ENCODE assay signal across 8 cellular contexts in the genomic region with DNA sequence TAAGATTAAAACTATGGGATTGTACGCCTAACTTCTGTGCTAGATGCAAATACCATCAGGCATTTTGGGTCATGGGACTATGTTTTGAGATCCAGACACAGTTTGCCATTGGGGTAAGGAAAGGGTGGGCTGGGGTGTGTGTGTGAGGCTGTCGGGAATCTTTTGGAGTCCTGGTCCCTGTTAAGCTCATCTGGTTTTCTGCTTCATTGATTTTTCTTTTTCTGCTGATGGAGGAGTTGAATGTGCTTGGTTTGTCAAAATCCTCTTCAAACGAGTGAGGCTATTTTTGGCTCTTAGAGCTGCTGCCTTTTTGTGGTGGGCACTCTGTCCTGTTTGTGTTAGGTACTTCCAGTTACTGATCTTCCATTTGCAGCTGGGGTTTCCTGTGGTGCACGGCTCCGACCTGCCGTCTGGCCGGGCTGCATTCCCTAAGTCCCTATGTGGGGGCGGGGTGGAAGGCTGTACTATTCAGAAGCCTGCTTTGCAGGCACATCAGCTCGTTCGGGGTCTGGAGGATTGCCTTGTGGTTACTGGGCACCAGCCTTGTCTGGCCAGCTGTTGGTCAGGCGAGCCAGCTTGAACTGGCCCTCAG. TPM values are rescaled to one million over a fixed set of nuclear protein-coding genes. Genes with fewer than 3 reads are reported as not detected.
DNase-seq lines count a peak whose midpoint lies in the region; ATAC-seq and TF ChIP-seq lines count a peak whose summit lies in the region.

No MANE protein-coding gene starts in this region.

- peaks cover 54% of the 10 kb centered on the region for H3K4me1 ChIP-seq in CD8-positive, alpha-beta memory T cell (ENCODE audit: insufficient read depth, low read length)

- CTCF ChIA-PET in CD8-positive, alpha-beta memory T cell (lab: Charles Lee): interaction anchor here (1.4 to 2.2 kb wide), 4 partner anchors 60 to 106 kb away, joined by 3 to 9 read pairs (median 4); no protein-coding TSS in a partner anchor

- peaks cover 68 to 81% (median 71%) of the 10 kb centered on the region in 3 donors for H3K4me1 Mint-ChIP-seq in CD8-positive, alpha-beta memory T cell
- H3K4me1 Mint-ChIP-seq in nephron: peaks cover 48% of the 10 kb centered on the region

- peaks cover 0 to 2% of the 10 kb centered on the region in 2 donors for H3K27me3 Mint-ChIP-seq in CD8-positive, alpha-beta memory T cell
- peaks cover 28% of the 10 kb centered on the region for H3K27me3 Mint-ChIP-seq in nephron (ENCODE audit: low read depth)

- DNase-seq in CD8-positive, alpha-beta memory T cell: no peak
- DNase-seq in HuH-7.5 (ENCODE audit: low spot score) (peak; percentile 84), WERI-Rb-1 (peak; percentile 88), fibroblast of pulmonary artery (ENCODE audit: low read depth) (peak; percentile 64), NOMO-1 treated with DMSO at 0.1 percent for 48 hours (lab: John Stamatoyannopoulos, UW; ENCODE audit: unreplicated experiment) (no peak)

- H3K27ac ChIP-seq in CD8-positive, alpha-beta memory T cell (ENCODE audit: low read depth, low read length): peak overlapping the region; percentile 81
- peak overlapping the region; percentile 90 for H3K27ac ChIP-seq in WERI-Rb-1

- H3K9me3 ChIP-seq in CD8-positive, alpha-beta memory T cell (ENCODE audit: low read length): no peaks in the 10 kb centered on the region
- no peaks in the 10 kb centered on the region for H3K9me3 ChIP-seq in WERI-Rb-1 (ENCODE audit: severe bottlenecking)

- no peak for ATAC-seq in HG02870 (IDR thresholded peaks at IDR 0.05; ENCODE audit: unreplicated experiment)
- ATAC-seq in HG02840 (IDR thresholded peaks at IDR 0.05; ENCODE audit: low FRiP score, unreplicated experiment): no peak

- peak overlapping the region; percentile 88 to 99 (median 94) for H3K4me3 Mint-ChIP-seq in CD8-positive, alpha-beta memory T cell
- peak overlapping the region; percentile 78 to 88 (median 83) for H3K4me3 Mint-ChIP-seq in nephron

- H3K4me3 ChIP-seq in CD8-positive, alpha-beta memory T cell (ENCODE audit: low read length): peak overlapping the region; percentile 70
- H3K4me3 ChIP-seq in WERI-Rb-1 (ENCODE audit: low read depth, low read length): peak overlapping the region; percentile 47
- H3K4me3 ChIP-seq in fibroblast of pulmonary artery (replicated peaks; ENCODE audit: low read depth, low read length): peak overlapping the region; percentile 71

- no peaks in the 10 kb centered on the region for H3K9me3 Mint-ChIP-seq in CD8-positive, alpha-beta memory T cell
- H3K9me3 Mint-ChIP-seq in nephron: no peaks in the 10 kb centered on the region

- TF ChIP-seq CTCF in WERI-Rb-1 (IDR thresholded peaks at IDR 0.05; ENCODE audit: low read depth, low read length): no peak
- no peak for TF ChIP-seq CTCF in fibroblast of pulmonary artery (IDR thresholded peaks at IDR 0.05; ENCODE audit: low read length, missing control alignments)
- TF ChIP-seq CTCF in nephron (IDR thresholded peaks at IDR 0.05; ENCODE audit: unreplicated experiment in 3 of 3): no peak

- POLR2A ChIA-PET in CD8-positive, alpha-beta memory T cell (lab: Charles Lee): no interaction called here

- H3K27me3 ChIP-seq in CD8-positive, alpha-beta memory T cell (ENCODE audit: insufficient read depth, low read length, poor library complexity, severe bottlenecking): no peaks in the 10 kb centered on the region
- no peaks in the 10 kb centered on the region for H3K27me3 ChIP-seq in WERI-Rb-1 (ENCODE audit: insufficient read depth, low read depth, severe bottlenecking)

- peaks cover 14% of the 10 kb centered on the region for H3K36me3 ChIP-seq in CD8-positive, alpha-beta memory T cell (ENCODE audit: insufficient read depth, low read length)
- peaks cover 53% of the 10 kb centered on the region for H3K36me3 ChIP-seq in WERI-Rb-1

- H3K27ac Mint-ChIP-seq in CD8-positive, alpha-beta memory T cell: peak overlapping the region; percentile 73 to 97 (median 92)
- H3K27ac Mint-ChIP-seq in nephron: peak overlapping the region; percentile 22 to 53 (median 44)

- H3K36me3 Mint-ChIP-seq in CD8-positive, alpha-beta memory T cell: peaks cover 0 to 17% (median 0%) of the 10 kb centered on the region in 3 donors
- peaks cover 28% of the 10 kb centered on the region for H3K36me3 Mint-ChIP-seq in nephron (ENCODE audit: low read depth)

RNA-seq across cellular contexts. Expression of a gene that starts 2.9 kb away (rescaled TPM):
- 10 to 100 TPM; 33.2 to 34.7 TPM for total RNA-seq in CD8-positive, alpha-beta memory T cell
- 18.4 TPM for polyA plus RNA-seq in CD8-positive, alpha-beta memory T cell

RNA-seq across cellular contexts. Expression of a gene that starts 37.9 kb away (rescaled TPM):
- total RNA-seq in CD8-positive, alpha-beta memory T cell: 1 to 10 TPM in 1 of 2 experiments, under 1 TPM in 1; 0.93 to 1.5 TPM
- 1.5 TPM for polyA plus RNA-seq in CD8-positive, alpha-beta memory T cell

RNA-seq across cellular contexts. Expression of a gene that starts 41.4 kb away (rescaled TPM):
- not detected for total RNA-seq in CD8-positive, alpha-beta memory T cell
- polyA plus RNA-seq in CD8-positive, alpha-beta memory T cell: 0.94 TPM

Comparison
In these comparisons a context has a peak if more than half of its experiments do, and no peak if none do; other contexts are left out.
1. DNase-seq: peak in HuH-7.5 (single experiment), WERI-Rb-1 (single experiment) and fibroblast of pulmonary artery (single experiment); none in CD8-positive, alpha-beta memory T cell (0 of 5) and NOMO-1 treated with DMSO at 0.1 percent for 48 hours (single experiment).
2. Peak in every context shown above with its lines, with median percentiles within 50 percentile points of each other: H3K4me3 ChIP-seq.